ENCODE assay signal across 1 cellular context in the genomic region with DNA sequence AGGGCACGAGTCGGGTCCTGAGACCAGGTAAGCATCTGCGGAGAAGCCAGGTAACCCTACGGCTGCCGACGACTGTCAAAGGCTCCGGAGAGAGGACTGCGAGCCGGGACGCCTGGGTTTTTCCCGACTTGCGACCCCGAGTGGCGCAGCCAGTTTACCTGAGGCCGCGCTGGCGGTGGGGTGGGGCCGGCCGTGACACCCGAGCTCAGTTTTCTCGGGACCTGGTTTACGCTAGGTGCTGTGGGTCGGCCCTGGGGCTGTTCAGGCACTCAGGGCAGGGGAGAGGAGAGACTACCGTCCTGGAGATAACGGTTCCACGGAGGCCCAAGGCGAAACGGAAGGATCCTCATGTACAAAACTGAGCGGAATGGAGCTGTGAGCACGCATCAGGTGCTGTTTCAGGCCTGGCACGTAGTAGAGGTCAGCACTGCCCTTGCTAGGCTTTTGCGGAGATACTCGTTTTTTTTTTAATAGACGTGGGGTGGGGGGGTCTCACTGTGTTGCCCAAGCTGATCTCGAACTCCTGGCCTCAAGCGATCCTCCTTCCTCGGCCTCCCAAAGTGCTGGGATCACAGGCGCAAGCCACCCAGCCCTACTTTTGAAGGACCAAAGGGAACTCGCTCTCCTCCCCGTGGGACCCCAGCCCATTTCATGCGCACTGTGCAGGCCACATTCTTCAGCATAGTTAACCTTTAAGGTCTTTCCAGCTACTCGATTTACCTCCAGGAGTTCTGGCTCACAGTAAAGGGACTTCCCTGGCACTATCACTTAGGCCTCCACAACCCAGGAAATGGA.
TF ChIP-seq lines count a peak whose summit lies in the region.

No MANE protein-coding gene starts in this region.

TF ChIP-seq in HEK293, 187 proteins besides CTCF, POLR2A, EP300 and RAD21 (continued from another document):
- TF ChIP-seq, protein P1, sequence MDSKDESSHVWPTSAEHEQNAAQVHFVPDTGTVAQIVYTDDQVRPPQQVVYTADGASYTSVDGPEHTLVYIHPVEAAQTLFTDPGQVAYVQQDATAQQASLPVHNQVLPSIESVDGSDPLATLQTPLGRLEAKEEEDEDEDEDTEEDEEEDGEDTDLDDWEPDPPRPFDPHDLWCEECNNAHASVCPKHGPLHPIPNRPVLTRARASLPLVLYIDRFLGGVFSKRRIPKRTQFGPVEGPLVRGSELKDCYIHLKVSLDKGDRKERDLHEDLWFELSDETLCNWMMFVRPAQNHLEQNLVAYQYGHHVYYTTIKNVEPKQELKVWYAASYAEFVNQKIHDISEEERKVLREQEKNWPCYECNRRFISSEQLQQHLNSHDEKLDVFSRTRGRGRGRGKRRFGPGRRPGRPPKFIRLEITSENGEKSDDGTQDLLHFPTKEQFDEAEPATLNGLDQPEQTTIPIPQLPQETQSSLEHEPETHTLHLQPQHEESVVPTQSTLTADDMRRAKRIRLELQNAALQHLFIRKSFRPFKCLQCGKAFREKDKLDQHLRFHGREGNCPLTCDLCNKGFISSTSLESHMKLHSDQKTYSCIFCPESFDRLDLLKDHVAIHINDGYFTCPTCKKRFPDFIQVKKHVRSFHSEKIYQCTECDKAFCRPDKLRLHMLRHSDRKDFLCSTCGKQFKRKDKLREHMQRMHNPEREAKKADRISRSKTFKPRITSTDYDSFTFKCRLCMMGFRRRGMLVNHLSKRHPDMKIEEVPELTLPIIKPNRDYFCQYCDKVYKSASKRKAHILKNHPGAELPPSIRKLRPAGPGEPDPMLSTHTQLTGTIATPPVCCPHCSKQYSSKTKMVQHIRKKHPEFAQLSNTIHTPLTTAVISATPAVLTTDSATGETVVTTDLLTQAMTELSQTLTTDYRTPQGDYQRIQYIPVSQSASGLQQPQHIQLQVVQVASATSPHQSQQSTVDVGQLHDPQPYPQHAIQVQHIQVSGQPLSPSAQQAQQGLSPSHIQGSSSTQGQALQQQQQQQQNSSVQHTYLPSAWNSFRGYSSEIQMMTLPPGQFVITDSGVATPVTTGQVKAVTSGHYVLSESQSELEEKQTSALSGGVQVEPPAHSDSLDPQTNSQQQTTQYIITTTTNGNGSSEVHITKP (tag by site-specific recombination; IDR thresholded peaks at IDR 0.05) = no peak
- no peak for TF ChIP-seq ZNF324 (tag by site-specific recombination; IDR thresholded peaks at IDR 0.05)
